ENCODE assay signal across 8 cellular contexts in genomic region chr15:77632760-77633133, GRCh38. TPM values are rescaled to one million over a fixed set of nuclear protein-coding genes. Genes with fewer than 3 reads are reported as not detected.
DNase-seq lines count a peak whose midpoint lies in the region; ATAC-seq, FAIRE-seq and TF ChIP-seq lines count a peak whose summit lies in the region.

A gene with protein sequence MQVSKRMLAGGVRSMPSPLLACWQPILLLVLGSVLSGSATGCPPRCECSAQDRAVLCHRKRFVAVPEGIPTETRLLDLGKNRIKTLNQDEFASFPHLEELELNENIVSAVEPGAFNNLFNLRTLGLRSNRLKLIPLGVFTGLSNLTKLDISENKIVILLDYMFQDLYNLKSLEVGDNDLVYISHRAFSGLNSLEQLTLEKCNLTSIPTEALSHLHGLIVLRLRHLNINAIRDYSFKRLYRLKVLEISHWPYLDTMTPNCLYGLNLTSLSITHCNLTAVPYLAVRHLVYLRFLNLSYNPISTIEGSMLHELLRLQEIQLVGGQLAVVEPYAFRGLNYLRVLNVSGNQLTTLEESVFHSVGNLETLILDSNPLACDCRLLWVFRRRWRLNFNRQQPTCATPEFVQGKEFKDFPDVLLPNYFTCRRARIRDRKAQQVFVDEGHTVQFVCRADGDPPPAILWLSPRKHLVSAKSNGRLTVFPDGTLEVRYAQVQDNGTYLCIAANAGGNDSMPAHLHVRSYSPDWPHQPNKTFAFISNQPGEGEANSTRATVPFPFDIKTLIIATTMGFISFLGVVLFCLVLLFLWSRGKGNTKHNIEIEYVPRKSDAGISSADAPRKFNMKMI (minus strand): TSS chr15:77632912. CDS start chr15:77632315, 597 bp downstream.

- H3K4me1 ChIP-seq in astrocyte (ENCODE audit: insufficient read depth, low read length) (peaks cover 6% of the 10 kb centered on the region), iPS-18a (ENCODE audit: control insufficient read depth, low read depth, low read length) (peaks cover 51% of the 10 kb centered on the region), skeletal muscle tissue (ENCODE audit: control insufficient read depth in 3 of 3, insufficient read depth in 3 of 3, low read length in 3 of 3) (peaks cover 3 to 20% (median 16%) of the 10 kb centered on the region in 3 donors)

- H3K4me3 ChIP-seq in astrocyte (ENCODE audit: insufficient read depth, low read depth, low read length) (peak within 1 kb of the TSS; percentile 58), iPS-18a (ENCODE audit: low read length) (peak within 1 kb of the TSS; percentile 76), skeletal muscle tissue (ENCODE audit: low read length in 3 of 3) (peak within 1 kb of the TSS; percentile 62 to 78 (median 73))

- no peak for FAIRE-seq in astrocyte (lab: Jason Lieb, UNC)

- H3K4me3 Mint-ChIP-seq in astrocyte (ENCODE audit: unreplicated experiment) = peak within 1 kb of the TSS; percentile 74

- peak within 1 kb of the TSS; percentile 93 for H2AFZ ChIP-seq in astrocyte (ENCODE audit: low read depth, low read length)

- no peak for TF ChIP-seq CTCF in astrocyte (IDR thresholded peaks at IDR 0.05; ENCODE audit: insufficient read depth, low read depth, low read length)

- H3K4me1 Mint-ChIP-seq in astrocyte (ENCODE audit: low read depth, unreplicated experiment) = no peaks in the 10 kb centered on the region

- peak within 1 kb of the TSS; percentile 31 for H3K9ac ChIP-seq in astrocyte (ENCODE audit: low read length)
- peak within 1 kb of the TSS; percentile 70 for H3K9ac ChIP-seq in iPS-18a (ENCODE audit: low read length)
- peak within 1 kb of the TSS; percentile 14 to 64 (median 33) for H3K9ac ChIP-seq in skeletal muscle tissue (ENCODE audit: low read depth in 1 of 3, low read length in 3 of 3)

- H3K4me2 ChIP-seq in astrocyte (ENCODE audit: low read length) = peak within 1 kb of the TSS; percentile 94

- H3K27me3 Mint-ChIP-seq in astrocyte (ENCODE audit: low read depth, unreplicated experiment) = peaks cover 50% of the 10 kb centered on the region

- no peak for ATAC-seq in GM21526 (IDR thresholded peaks at IDR 0.05; ENCODE audit: low FRiP score, unreplicated experiment)

- peak; percentile 50 for DNase-seq in NCI-H748 (lab: John Stamatoyannopoulos, UW; ENCODE audit: unreplicated experiment)
- no peak for DNase-seq in NCI-H748 treated with DMSO at 0.1 percent for 48 hours (lab: John Stamatoyannopoulos, UW)
- DNase-seq in astrocyte (ENCODE audit: low read depth) = peak; percentile 5
- no peak for DNase-seq in dermis blood vessel endothelial cell
- no peak for DNase-seq in germinal center (ENCODE audit: low spot score)

- H3K36me3 Mint-ChIP-seq in astrocyte (ENCODE audit: low read depth, unreplicated experiment) = no peaks in the 10 kb centered on the region

- no peaks in the 10 kb centered on the region for H3K79me2 ChIP-seq in astrocyte (ENCODE audit: insufficient read depth, low read length)

- H3K27ac ChIP-seq in astrocyte (ENCODE audit: low read depth, low read length) (no peak within 1 kb of the TSS), iPS-18a (ENCODE audit: low read length) (no peak within 1 kb of the TSS), skeletal muscle tissue (ENCODE audit: low read depth, low read length) (no peak within 1 kb of the TSS)

- no peaks in the 10 kb centered on the region for H3K9me3 Mint-ChIP-seq in astrocyte (ENCODE audit: unreplicated experiment)

- H3K27me3 ChIP-seq in astrocyte (ENCODE audit: insufficient read depth, low read length) (peaks cover 53% of the 10 kb centered on the region), iPS-18a (ENCODE audit: control insufficient read depth, insufficient read depth, low read length) (peaks cover 11% of the 10 kb centered on the region), skeletal muscle tissue (ENCODE audit: control insufficient read depth in 3 of 3, insufficient read depth in 3 of 3, low read length in 3 of 3) (peaks cover 62 to 69% (median 67%) of the 10 kb centered on the region in 3 donors)

- H3K36me3 ChIP-seq in astrocyte (ENCODE audit: insufficient read depth, low read length) = no peaks in the 10 kb centered on the region
- H3K36me3 ChIP-seq in iPS-18a (ENCODE audit: control insufficient read depth, low read depth, low read length) = peaks cover 2% of the 10 kb centered on the region
- no peaks in the 10 kb centered on the region for H3K36me3 ChIP-seq in skeletal muscle tissue (ENCODE audit: control insufficient read depth in 3 of 3, insufficient read depth in 3 of 3, low read length in 3 of 3)

- no peaks in the 10 kb centered on the region for H4K20me1 ChIP-seq in astrocyte (ENCODE audit: insufficient read depth, low read length)

- H3K9me3 ChIP-seq in astrocyte (ENCODE audit: insufficient read depth, low read depth, low read length) (no peaks in the 10 kb centered on the region), iPS-18a (ENCODE audit: control insufficient read depth, low read depth, low read length) (no peaks in the 10 kb centered on the region), skeletal muscle tissue (ENCODE audit: control insufficient read depth in 3 of 3, low read length in 3 of 3) (no peaks in the 10 kb centered on the region)

- H3K27ac Mint-ChIP-seq in astrocyte (ENCODE audit: unreplicated experiment) = no peak within 1 kb of the TSS

RNA-seq across cellular contexts. Expression of the gene that starts here (rescaled TPM):
- total RNA-seq in astrocyte (4.5 and 5.7 TPM in 2 replicates), skeletal muscle tissue (3.7 TPM), dermis blood vessel endothelial cell (0.51 TPM in 1 of 2 replicates, not detected in the other)

Comparison
In these comparisons a context has a peak if more than half of its experiments do, and no peak if none do; other contexts are left out.
1. DNase-seq: peak in NCI-H748 (single experiment) and astrocyte (single experiment); none in NCI-H748 treated with DMSO at 0.1 percent for 48 hours (single experiment), dermis blood vessel endothelial cell (single experiment) and germinal center (single experiment).
2. Peak in every context shown above with its lines, with median percentiles within 50 percentile points of each other: H3K4me3 ChIP-seq and H3K9ac ChIP-seq.